1 cellular context compared by ENCODE assay signal in genomic region chr11:115745041-115745440, GRCh38.
TF ChIP-seq lines count a peak whose summit lies in the region.

No MANE protein-coding gene starts in this region.

TF ChIP-seq in GM23338, 12 proteins besides CTCF, POLR2A, EP300 and RAD21:
- TF ChIP-seq, protein P1, sequence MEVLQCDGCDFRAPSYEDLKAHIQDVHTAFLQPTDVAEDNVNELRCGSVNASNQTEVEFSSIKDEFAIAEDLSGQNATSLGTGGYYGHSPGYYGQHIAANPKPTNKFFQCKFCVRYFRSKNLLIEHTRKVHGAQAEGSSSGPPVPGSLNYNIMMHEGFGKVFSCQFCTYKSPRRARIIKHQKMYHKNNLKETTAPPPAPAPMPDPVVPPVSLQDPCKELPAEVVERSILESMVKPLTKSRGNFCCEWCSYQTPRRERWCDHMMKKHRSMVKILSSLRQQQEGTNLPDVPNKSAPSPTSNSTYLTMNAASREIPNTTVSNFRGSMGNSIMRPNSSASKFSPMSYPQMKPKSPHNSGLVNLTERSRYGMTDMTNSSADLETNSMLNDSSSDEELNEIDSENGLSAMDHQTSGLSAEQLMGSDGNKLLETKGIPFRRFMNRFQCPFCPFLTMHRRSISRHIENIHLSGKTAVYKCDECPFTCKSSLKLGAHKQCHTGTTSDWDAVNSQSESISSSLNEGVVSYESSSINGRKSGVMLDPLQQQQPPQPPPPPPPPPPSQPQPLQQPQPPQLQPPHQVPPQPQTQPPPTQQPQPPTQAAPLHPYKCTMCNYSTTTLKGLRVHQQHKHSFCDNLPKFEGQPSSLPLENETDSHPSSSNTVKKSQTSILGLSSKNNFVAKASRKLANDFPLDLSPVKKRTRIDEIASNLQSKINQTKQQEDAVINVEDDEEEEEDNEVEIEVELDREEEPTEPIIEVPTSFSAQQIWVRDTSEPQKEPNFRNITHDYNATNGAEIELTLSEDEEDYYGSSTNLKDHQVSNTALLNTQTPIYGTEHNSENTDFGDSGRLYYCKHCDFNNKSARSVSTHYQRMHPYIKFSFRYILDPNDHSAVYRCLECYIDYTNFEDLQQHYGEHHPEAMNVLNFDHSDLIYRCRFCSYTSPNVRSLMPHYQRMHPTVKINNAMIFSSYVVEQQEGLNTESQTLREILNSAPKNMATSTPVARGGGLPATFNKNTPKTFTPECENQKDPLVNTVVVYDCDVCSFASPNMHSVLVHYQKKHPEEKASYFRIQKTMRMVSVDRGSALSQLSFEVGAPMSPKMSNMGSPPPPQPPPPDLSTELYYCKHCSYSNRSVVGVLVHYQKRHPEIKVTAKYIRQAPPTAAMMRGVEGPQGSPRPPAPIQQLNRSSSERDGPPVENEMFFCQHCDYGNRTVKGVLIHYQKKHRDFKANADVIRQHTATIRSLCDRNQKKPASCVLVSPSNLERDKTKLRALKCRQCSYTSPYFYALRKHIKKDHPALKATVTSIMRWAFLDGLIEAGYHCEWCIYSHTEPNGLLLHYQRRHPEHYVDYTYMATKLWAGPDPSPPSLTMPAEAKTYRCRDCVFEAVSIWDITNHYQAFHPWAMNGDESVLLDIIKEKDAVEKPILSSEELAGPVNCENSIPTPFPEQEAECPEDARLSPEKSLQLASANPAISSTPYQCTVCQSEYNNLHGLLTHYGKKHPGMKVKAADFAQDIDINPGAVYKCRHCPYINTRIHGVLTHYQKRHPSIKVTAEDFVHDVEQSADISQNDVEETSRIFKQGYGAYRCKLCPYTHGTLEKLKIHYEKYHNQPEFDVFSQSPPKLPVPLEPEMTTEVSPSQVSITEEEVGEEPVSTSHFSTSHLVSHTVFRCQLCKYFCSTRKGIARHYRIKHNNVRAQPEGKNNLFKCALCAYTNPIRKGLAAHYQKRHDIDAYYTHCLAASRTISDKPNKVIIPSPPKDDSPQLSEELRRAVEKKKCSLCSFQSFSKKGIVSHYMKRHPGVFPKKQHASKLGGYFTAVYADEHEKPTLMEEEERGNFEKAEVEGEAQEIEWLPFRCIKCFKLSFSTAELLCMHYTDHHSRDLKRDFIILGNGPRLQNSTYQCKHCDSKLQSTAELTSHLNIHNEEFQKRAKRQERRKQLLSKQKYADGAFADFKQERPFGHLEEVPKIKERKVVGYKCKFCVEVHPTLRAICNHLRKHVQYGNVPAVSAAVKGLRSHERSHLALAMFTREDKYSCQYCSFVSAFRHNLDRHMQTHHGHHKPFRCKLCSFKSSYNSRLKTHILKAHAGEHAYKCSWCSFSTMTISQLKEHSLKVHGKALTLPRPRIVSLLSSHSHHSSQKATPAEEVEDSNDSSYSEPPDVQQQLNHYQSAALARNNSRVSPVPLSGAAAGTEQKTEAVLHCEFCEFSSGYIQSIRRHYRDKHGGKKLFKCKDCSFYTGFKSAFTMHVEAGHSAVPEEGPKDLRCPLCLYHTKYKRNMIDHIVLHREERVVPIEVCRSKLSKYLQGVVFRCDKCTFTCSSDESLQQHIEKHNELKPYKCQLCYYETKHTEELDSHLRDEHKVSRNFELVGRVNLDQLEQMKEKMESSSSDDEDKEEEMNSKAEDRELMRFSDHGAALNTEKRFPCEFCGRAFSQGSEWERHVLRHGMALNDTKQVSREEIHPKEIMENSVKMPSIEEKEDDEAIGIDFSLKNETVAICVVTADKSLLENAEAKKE (CRISPR knock-in tag; IDR thresholded peaks at IDR 0.05): no peak
- TF ChIP-seq ETS1 (IDR thresholded peaks at IDR 0.05): no peak
- TF ChIP-seq EZH2 (IDR thresholded peaks at IDR 0.05; ENCODE audit: low read depth, unreplicated experiment): no peak
- no peak for TF ChIP-seq ZNF331 (CRISPR knock-in tag; IDR thresholded peaks at IDR 0.05; ENCODE audit: low read depth)
- no peak for TF ChIP-seq STAT1 (IDR thresholded peaks at IDR 0.05; ENCODE audit: unreplicated experiment)
- TF ChIP-seq NANOG (IDR thresholded peaks at IDR 0.05; ENCODE audit: borderline replicate concordance): no peak
- TF ChIP-seq, protein P2, sequence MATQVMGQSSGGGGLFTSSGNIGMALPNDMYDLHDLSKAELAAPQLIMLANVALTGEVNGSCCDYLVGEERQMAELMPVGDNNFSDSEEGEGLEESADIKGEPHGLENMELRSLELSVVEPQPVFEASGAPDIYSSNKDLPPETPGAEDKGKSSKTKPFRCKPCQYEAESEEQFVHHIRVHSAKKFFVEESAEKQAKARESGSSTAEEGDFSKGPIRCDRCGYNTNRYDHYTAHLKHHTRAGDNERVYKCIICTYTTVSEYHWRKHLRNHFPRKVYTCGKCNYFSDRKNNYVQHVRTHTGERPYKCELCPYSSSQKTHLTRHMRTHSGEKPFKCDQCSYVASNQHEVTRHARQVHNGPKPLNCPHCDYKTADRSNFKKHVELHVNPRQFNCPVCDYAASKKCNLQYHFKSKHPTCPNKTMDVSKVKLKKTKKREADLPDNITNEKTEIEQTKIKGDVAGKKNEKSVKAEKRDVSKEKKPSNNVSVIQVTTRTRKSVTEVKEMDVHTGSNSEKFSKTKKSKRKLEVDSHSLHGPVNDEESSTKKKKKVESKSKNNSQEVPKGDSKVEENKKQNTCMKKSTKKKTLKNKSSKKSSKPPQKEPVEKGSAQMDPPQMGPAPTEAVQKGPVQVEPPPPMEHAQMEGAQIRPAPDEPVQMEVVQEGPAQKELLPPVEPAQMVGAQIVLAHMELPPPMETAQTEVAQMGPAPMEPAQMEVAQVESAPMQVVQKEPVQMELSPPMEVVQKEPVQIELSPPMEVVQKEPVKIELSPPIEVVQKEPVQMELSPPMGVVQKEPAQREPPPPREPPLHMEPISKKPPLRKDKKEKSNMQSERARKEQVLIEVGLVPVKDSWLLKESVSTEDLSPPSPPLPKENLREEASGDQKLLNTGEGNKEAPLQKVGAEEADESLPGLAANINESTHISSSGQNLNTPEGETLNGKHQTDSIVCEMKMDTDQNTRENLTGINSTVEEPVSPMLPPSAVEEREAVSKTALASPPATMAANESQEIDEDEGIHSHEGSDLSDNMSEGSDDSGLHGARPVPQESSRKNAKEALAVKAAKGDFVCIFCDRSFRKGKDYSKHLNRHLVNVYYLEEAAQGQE (IDR thresholded peaks at IDR 0.05; ENCODE audit: unreplicated experiment): no peak
- TF ChIP-seq ZNF114 (CRISPR knock-in tag; IDR thresholded peaks at IDR 0.05): no peak
- no peak for TF ChIP-seq EZH2phosphoT487 (IDR thresholded peaks at IDR 0.05; ENCODE audit: unreplicated experiment)
- TF ChIP-seq JUNB (IDR thresholded peaks at IDR 0.05; ENCODE audit: unreplicated experiment): no peak
- TF ChIP-seq POLR2AphosphoS5 (IDR thresholded peaks at IDR 0.05; ENCODE audit: low read depth): no peak
- no peak for TF ChIP-seq CREB1 (CRISPR knock-in tag; IDR thresholded peaks at IDR 0.05; ENCODE audit: low read depth)
